Comparison of ENCODE assay signal across 9 cellular contexts in the genomic region with DNA sequence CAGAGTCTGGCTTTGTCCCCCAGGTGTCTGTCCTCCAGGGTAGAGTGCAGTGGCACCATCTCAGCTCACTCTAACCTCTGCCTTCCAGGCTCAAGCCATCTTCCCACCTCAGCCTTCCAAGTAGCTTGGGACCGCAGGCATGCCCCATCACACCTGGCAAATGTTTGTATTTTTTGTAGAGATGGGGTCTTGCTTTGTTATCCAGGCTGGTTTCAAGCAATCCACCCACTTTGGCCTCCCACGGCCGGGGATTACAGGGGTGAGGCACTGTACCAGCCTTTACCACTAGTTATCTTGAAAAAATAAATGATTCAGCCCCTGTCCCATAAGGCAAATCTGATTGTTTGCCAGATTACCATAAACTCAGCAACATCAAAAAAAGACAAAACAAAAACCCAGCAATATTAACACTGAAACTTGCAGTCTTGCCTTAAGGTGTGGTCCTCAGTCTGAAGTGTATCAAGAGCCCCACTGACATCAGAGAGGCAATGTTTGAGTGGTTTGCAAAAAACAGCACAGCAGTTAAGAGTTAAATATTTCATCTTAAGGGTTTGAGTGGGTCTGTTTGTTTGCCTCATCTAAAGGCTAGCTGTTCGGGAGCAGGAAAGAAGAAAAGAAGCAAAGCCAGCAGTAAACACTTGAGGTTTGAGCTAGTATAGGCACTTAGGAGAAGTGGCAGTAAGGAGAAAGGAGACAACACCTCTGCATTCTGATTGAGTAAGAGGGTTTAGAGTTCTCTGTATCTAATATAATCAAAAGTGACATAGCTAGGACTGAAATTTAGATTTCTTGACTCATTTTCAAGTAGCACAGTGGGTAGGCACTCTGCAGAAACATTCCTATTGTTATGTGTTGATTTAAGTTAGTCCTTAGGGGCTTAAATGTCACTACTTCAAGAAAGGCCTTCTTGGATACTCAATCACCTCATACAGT. TPM values are rescaled to one million over a fixed set of nuclear protein-coding genes. Genes with fewer than 3 reads are reported as not detected.
DNase-seq lines count a peak whose midpoint lies in the region; ATAC-seq lines count a peak whose summit lies in the region.
"Had no signal": no experiment of that assay in that cellular context is flagged by ENCODE, and none has a peak within 500 bp of the region (broad histone marks: within the 10 kb centered on the region; RNA-seq: fewer than 3 reads in every experiment).

No MANE protein-coding gene starts in this region.

- CTCF ChIA-PET in T-cell (lab: Charles Lee), result interaction anchor here (0.5 to 0.6 kb wide), 4 partner anchors 23 to 479 kb away, joined by 4 to 6 read pairs (median 5); no protein-coding TSS in a partner anchor

- H3K4me3 Mint-ChIP-seq in T-cell, result peak overlapping the region in 1 of 3 donors; percentile 40
- H3K4me3 Mint-ChIP-seq in immature natural killer cell, result no peak overlapping the region

- POLR2A ChIA-PET in T-cell (lab: Charles Lee), result no interaction called here

- H3K36me3 Mint-ChIP-seq in T-cell (peaks cover 6% of the 10 kb centered on the region), immature natural killer cell (no peaks in the 10 kb centered on the region)

- no peaks in the 10 kb centered on the region for H3K27me3 Mint-ChIP-seq in T-cell
- peaks cover 0 to 2% (median 0%) of the 10 kb centered on the region in 3 donors for H3K27me3 Mint-ChIP-seq in immature natural killer cell (ENCODE audit: low read depth in 3 of 3)

- DNase-seq in AG20443 (ENCODE audit: low spot score) (peak; percentile 10), ELF-1 (ENCODE audit: low read depth, low spot score) (peak; percentile 15), T-cell (no peak), immature natural killer cell (no peak), amygdala (lab: John Stamatoyannopoulos, UW) (no peak)
- DNase-seq: NCI-H1694 had no signal

- H3K27ac Mint-ChIP-seq in T-cell (peak overlapping the region; percentile 34 to 67), immature natural killer cell (peak overlapping the region in 4 of 6 donors; percentile 17 to 79 (median 54))

- ATAC-seq in T-cell (replicated peaks in 1 of 4), result no peak
- no peak for ATAC-seq in GM18861 (IDR thresholded peaks at IDR 0.05; ENCODE audit: unreplicated experiment)
- ATAC-seq in HG03442 (IDR thresholded peaks at IDR 0.05; ENCODE audit: unreplicated experiment), result no peak
- no peak for ATAC-seq in HG03469 (IDR thresholded peaks at IDR 0.05; ENCODE audit: unreplicated experiment)

- no peaks in the 10 kb centered on the region for H3K9me3 Mint-ChIP-seq in T-cell
- no peaks in the 10 kb centered on the region for H3K9me3 Mint-ChIP-seq in immature natural killer cell

- H3K4me1 Mint-ChIP-seq in T-cell, result peaks cover 76 to 81% (median 79%) of the 10 kb centered on the region in 3 donors
- H3K4me1 Mint-ChIP-seq in immature natural killer cell, result peaks cover 60 to 83% of the 10 kb centered on the region in 2 donors

RNA-seq across cellular contexts. Expression of gene EDEM1, which starts 26.3 kb away (rescaled TPM):
- total RNA-seq in T-cell, result 100 to 1,000 TPM in 4 of 5 donors, 10 to 100 TPM in 1; 92.6 to 138 (median 113) TPM
- polyA plus RNA-seq in immature natural killer cell, result 10 to 100 TPM; 15.3 to 29.3 (median 24.0) TPM

RNA-seq across cellular contexts. Expression of gene ARL8B, which starts 39.1 kb away (rescaled TPM):
- total RNA-seq in T-cell, result 10 to 100 TPM; 40.6 to 52.6 (median 48.3) TPM
- polyA plus RNA-seq in immature natural killer cell, result 10 to 100 TPM; 37.7 to 63.4 (median 39.4) TPM

Comparison
In these comparisons a context has a peak if more than half of its experiments do, and no peak if none do; other contexts are left out.
1. DNase-seq: peak in AG20443 (single experiment) and ELF-1 (single experiment); none in T-cell (0 of 34), immature natural killer cell (0 of 3) and amygdala (0 of 56).